ENCODE assay signal across 25 cellular contexts in genomic region chr3:77536038-77536775, GRCh38.
A peak's percentile ranks its signal among the peaks of the same experiment; 100 is the strongest.
DNase-seq lines count a peak whose midpoint lies in the region; TF ChIP-seq lines count a peak whose summit lies in the region.
"Had no signal": no experiment of that assay in that cellular context is flagged by ENCODE, and none has a peak within 500 bp of the region (broad histone marks: within the 10 kb centered on the region; RNA-seq: fewer than 3 reads in every experiment).

No MANE protein-coding gene starts in this region.

- DNase-seq in H9 (peak; percentile 43), adipocyte (ENCODE audit: low read depth) (peak; percentile 44), iPS-NIHi7 (ENCODE audit: extremely low spot score) (peak; percentile 46), progenitor cell of endocrine pancreas (ENCODE audit: low spot score, unreplicated experiment) (no peak), SHP77 (lab: John Stamatoyannopoulos, UW) (no peak), NCI-H2107 treated with DMSO at 0.1 percent for 48 hours (lab: John Stamatoyannopoulos, UW; ENCODE audit: unreplicated experiment) (no peak)
- no peak for DNase-seq in activated CD4-positive, alpha-beta T cell treated with anti-CD3 and anti-CD28 coated beads, Interleukin-2, amount 50 U/mL, for 4 hours
- DNase-seq: activated B cell treated with CpG ODN at 0.5 μM for 24 hours; activated naive CD4-positive, alpha-beta T cell treated with anti-CD3 and anti-CD28 coated beads for 36 hours; amygdala; Caco-2; colonic mucosa; effector memory CD4-positive, alpha-beta T cell; foreskin fibroblast; heart left ventricle; left lung; naive B cell; NCI-H1694; NCI-H2171 treated with DMSO at 0.1 percent for 48 hours; NCI-H524 treated with DMSO at 0.1 percent for 48 hours; Peyer's patch; right cardiac atrium; SJCRH30; stimulated activated naive B cell treated with anti-CD40 and anti-IgM and Interleukin-4, amounts not matched to agents 10 μg/mL and 1 μg/mL and 100 μg/mL, for 72 hours had no signal

- H3K27me3 Mint-ChIP-seq in H9 (ENCODE audit: low read depth) (no peaks in the 10 kb centered on the region), progenitor cell of endocrine pancreas (no peaks in the 10 kb centered on the region)
- H3K27me3 Mint-ChIP-seq: activated B cell treated with CpG ODN at 0.5 μM for 24 hours; naive B cell; stimulated activated naive B cell treated with anti-CD40 and anti-IgM and Interleukin-4, amounts not matched to agents 10 μg/mL and 1 μg/mL and 100 μg/mL, for 72 hours had no signal

- H4K91ac ChIP-seq in H9 (ENCODE audit: insufficient read length, low read depth, low read length): no peak overlapping the region

- H3K79me1 ChIP-seq in H9 (ENCODE audit: insufficient read depth, low read depth, low read length, poor library complexity, severe bottlenecking): no peaks in the 10 kb centered on the region

- H3K4me3 Mint-ChIP-seq in H9: no peak overlapping the region
- H3K4me3 Mint-ChIP-seq in progenitor cell of endocrine pancreas (ENCODE audit: low read depth): no peak overlapping the region
- H3K4me3 Mint-ChIP-seq: activated B cell treated with CpG ODN at 0.5 μM for 24 hours; activated naive CD4-positive, alpha-beta T cell treated with anti-CD3 and anti-CD28 coated beads for 36 hours; naive B cell; stimulated activated naive B cell treated with anti-CD40 and anti-IgM and Interleukin-4, amounts not matched to agents 10 μg/mL and 1 μg/mL and 100 μg/mL, for 72 hours had no signal

- no peaks in the 10 kb centered on the region for H3K79me2 ChIP-seq in H9 (ENCODE audit: insufficient read depth, low read length)

- peaks cover 14 to 23% of the 10 kb centered on the region in 2 experiments for H3K4me1 Mint-ChIP-seq in H9
- peaks cover 14% of the 10 kb centered on the region for H3K4me1 Mint-ChIP-seq in progenitor cell of endocrine pancreas (ENCODE audit: low read depth)
- H3K4me1 Mint-ChIP-seq: activated B cell treated with CpG ODN at 0.5 μM for 24 hours; naive B cell; stimulated activated naive B cell treated with anti-CD40 and anti-IgM and Interleukin-4, amounts not matched to agents 10 μg/mL and 1 μg/mL and 100 μg/mL, for 72 hours had no signal

- H3K4me2 ChIP-seq in H9 (ENCODE audit: insufficient read depth, insufficient read length, low read length): no peak overlapping the region

- TF ChIP-seq CTCF in H9 (conservative IDR thresholded peaks at IDR 0.05): peak; percentile 21; the same call in 1 of the 3 replicates
- TF ChIP-seq CTCF in progenitor cell of endocrine pancreas (IDR thresholded peaks at IDR 0.05; ENCODE audit: unreplicated experiment): no peak

- H2BK12ac ChIP-seq in H9 (ENCODE audit: insufficient read length, low read depth, low read length): no peak overlapping the region

- no peak overlapping the region for H2BK120ac ChIP-seq in H9 (ENCODE audit: low read depth, low read length, poor library complexity, severe bottlenecking)

- H3K4me1 ChIP-seq in H9 (ENCODE audit: insufficient read depth, low read length) (peaks cover 3% of the 10 kb centered on the region; the same call in 1 of the 2 replicates), adipocyte (ENCODE audit: control insufficient read depth, insufficient read depth, low read length) (no peaks in the 10 kb centered on the region)
- H3K4me1 ChIP-seq: colonic mucosa, heart left ventricle, left lung, Peyer's patch, SJCRH30 had no signal

- no peak overlapping the region for H2BK15ac ChIP-seq in H9 (ENCODE audit: low read depth, low read length)

- H3K23ac ChIP-seq in H9 (ENCODE audit: insufficient read length, low read depth, low read length): no peak overlapping the region

- H3K4ac ChIP-seq in H9 (ENCODE audit: low read depth, low read length): no peak overlapping the region

- H2AFZ ChIP-seq in H9 (ENCODE audit: low read length): no peak overlapping the region

- no peaks in the 10 kb centered on the region for H3K23me2 ChIP-seq in H9 (ENCODE audit: insufficient read length, low read depth, low read length, poor library complexity, severe bottlenecking)

- H3T11ph ChIP-seq in H9 (ENCODE audit: low read length): no peak overlapping the region

- no peak overlapping the region for H3K56ac ChIP-seq in H9 (ENCODE audit: insufficient read length, low read depth, low read length)

- no peak overlapping the region for H3K4me3 ChIP-seq in adipocyte (ENCODE audit: low read length)
- H3K4me3 ChIP-seq: colonic mucosa, heart left ventricle, left lung, Peyer's patch, SJCRH30 had no signal

- H2BK20ac ChIP-seq in H9 (ENCODE audit: low read depth, low read length, poor library complexity, severe bottlenecking): no peak overlapping the region

- H3K27me3 ChIP-seq in H9 (ENCODE audit: insufficient read depth, low read length) (no peaks in the 10 kb centered on the region), adipocyte (replicated peaks; ENCODE audit: control insufficient read depth, insufficient read depth, low read length) (no peaks in the 10 kb centered on the region)
- H3K27me3 ChIP-seq: colonic mucosa, heart left ventricle, left lung, Peyer's patch, SJCRH30 had no signal

- H3K9me3 Mint-ChIP-seq in H9 (peaks cover 0 to 2% of the 10 kb centered on the region in 2 experiments; a peak in 4 of 5 replicates), progenitor cell of endocrine pancreas (ENCODE audit: low read depth) (peaks cover 9% of the 10 kb centered on the region)

- no peak overlapping the region for H3K27ac ChIP-seq in H9 (ENCODE audit: insufficient read length, low read depth, low read length)
- H3K27ac ChIP-seq: C4-2B, colonic mucosa, heart left ventricle, left lung, Peyer's patch, SJCRH30 had no signal

- no peak overlapping the region for H2BK5ac ChIP-seq in H9 (ENCODE audit: insufficient read length, low read length)

- H3K9me3 ChIP-seq in H9 (ENCODE audit: control insufficient read depth, low read depth, low read length) (no peaks in the 10 kb centered on the region), adipocyte (ENCODE audit: control insufficient read depth, low read length) (peaks cover 5% of the 10 kb centered on the region)
- H3K9me3 ChIP-seq: Caco-2, colonic mucosa, SJCRH30 had no signal

- no peak overlapping the region for H4K8ac ChIP-seq in H9 (replicated peaks; ENCODE audit: insufficient read length, low read depth, low read length)

- WGBS in H9 (ENCODE audit: extremely low coverage, insufficient read length, low lambda C conversion rate): no CpG with 5 or more reads among the region's 3 CpGs

- H2AK5ac ChIP-seq in H9 (ENCODE audit: insufficient read length, low read length): no peak overlapping the region

- H3K27ac Mint-ChIP-seq in H9: peak overlapping the region in 1 of 3 experiments; percentile 4; a peak in 1 of 7 replicates
- H3K27ac Mint-ChIP-seq in progenitor cell of endocrine pancreas: peak overlapping the region; percentile 0
- H3K27ac Mint-ChIP-seq: activated B cell treated with CpG ODN at 0.5 μM for 24 hours; activated naive CD4-positive, alpha-beta T cell treated with anti-CD3 and anti-CD28 coated beads for 36 hours; naive B cell; stimulated activated naive B cell treated with anti-CD40 and anti-IgM and Interleukin-4, amounts not matched to agents 10 μg/mL and 1 μg/mL and 100 μg/mL, for 72 hours had no signal

- H4K5ac ChIP-seq in H9 (ENCODE audit: insufficient read length, low read depth, low read length): no peak overlapping the region

- no peak overlapping the region for H3K18ac ChIP-seq in H9 (ENCODE audit: insufficient read length, low read depth, low read length)

- no peaks in the 10 kb centered on the region for H3K36me3 ChIP-seq in adipocyte (ENCODE audit: control insufficient read depth, insufficient read depth, low read length, severe bottlenecking)
- H3K36me3 ChIP-seq: colonic mucosa, heart left ventricle, left lung, Peyer's patch, SJCRH30 had no signal

- no peak overlapping the region for H3K14ac ChIP-seq in H9 (ENCODE audit: insufficient read depth, low read length)

- H4K20me1 ChIP-seq in H9 (ENCODE audit: control insufficient read depth, insufficient read depth, insufficient read length): no peaks in the 10 kb centered on the region

- H3K36me3 Mint-ChIP-seq in H9 (ENCODE audit: insufficient read depth in 1 of 3, low read depth in 3 of 3) (peaks cover 0 to 2% (median 0%) of the 10 kb centered on the region in 3 experiments; a peak in 2 of 7 replicates), progenitor cell of endocrine pancreas (ENCODE audit: insufficient read depth) (peaks cover 18% of the 10 kb centered on the region)
- H3K36me3 Mint-ChIP-seq: naive B cell; stimulated activated naive B cell treated with anti-CD40 and anti-IgM and Interleukin-4, amounts not matched to agents 10 μg/mL and 1 μg/mL and 100 μg/mL, for 72 hours had no signal

- H3K9ac ChIP-seq in H9 (ENCODE audit: extremely low read depth, insufficient read length, low read length): no peak overlapping the region
- no peak overlapping the region for H3K9ac ChIP-seq in adipocyte (ENCODE audit: low read length)

Comparison
In these comparisons a context has a peak if more than half of its experiments do, and no peak if none do; other contexts are left out.
1. DNase-seq: peak in H9 (single experiment), adipocyte (single experiment) and iPS-NIHi7 (single experiment); none in progenitor cell of endocrine pancreas (single experiment), SHP77 (0 of 2), NCI-H2107 treated with DMSO at 0.1 percent for 48 hours (single experiment) and activated CD4-positive, alpha-beta T cell treated with anti-CD3 and anti-CD28 coated beads, Interleukin-2, amount 50 U/mL, for 4 hours (0 of 2).